In genomic region chr20:8131598-8132014, GRCh38 we compare ENCODE assay signal across 8 cellular contexts. TPM values are rescaled to one million over a fixed set of nuclear protein-coding genes. Genes with fewer than 3 reads are reported as not detected.
DNase-seq lines count a peak whose midpoint lies in the region; ATAC-seq, FAIRE-seq and TF ChIP-seq lines count a peak whose summit lies in the region.

No MANE protein-coding gene starts in this region.

- no peak for TF ChIP-seq EP300 in GM12878 (IDR thresholded peaks at IDR 0.05; ENCODE audit: borderline replicate concordance in 1 of 2, control insufficient read depth in 1 of 2, low read depth in 2 of 2, low read length in 2 of 2)
- TF ChIP-seq EP300 in transverse colon (IDR thresholded peaks at IDR 0.05; ENCODE audit: low read depth) = no peak

- no peaks in the 10 kb centered on the region for H4K20me1 ChIP-seq in GM12878 (ENCODE audit: control insufficient read depth, insufficient read depth)

- in situ Hi-C loops in GM12878 (cut with MboI) = loop anchor here (10.0 kb wide), 1 partner anchor 253 kb away; no protein-coding TSS in a partner anchor
- in situ Hi-C loops in transverse colon (cut with MboI; ENCODE audit: low pct_ligation_motif_present in 1 of 4, low pct_unique_long_range_greater_than_20kb in 1 of 4, low sequenced_read_pairs in 3 of 4) = loop anchor here (5.0 to 25.0 kb wide), 7 partner anchors 173 to 593 kb away; no protein-coding TSS in a partner anchor

- SMC1A ChIA-PET in GM12878 (lab: Charles Lee; ENCODE audit: uncharacterized antibody, unreplicated experiment) = interaction anchor here (0.6 to 2.0 kb wide), 5 partner anchors 195 to 1378 kb away, joined by 3 to 14 read pairs (median 5); no protein-coding TSS in a partner anchor

- no peaks in the 10 kb centered on the region for H3K36me3 Mint-ChIP-seq in stimulated activated naive CD8-positive, alpha-beta T cell treated with anti-CD3 and anti-CD28 coated beads, Interleukin-15, Interleukin-2, amounts not matched to agents 100 ng/mL and 50 ng/mL, for 24 hours (ENCODE audit: low read depth)

- no peak for TF ChIP-seq CTCF in GM12878 (IDR thresholded peaks at IDR 0.05 in 2 of 3, conservative IDR thresholded peaks at IDR 0.05 in 1 of 3; ENCODE audit: control insufficient read depth in 2 of 3, extremely low read depth in 1 of 3, insufficient read depth in 1 of 3, low read depth in 3 of 3, low read length in 3 of 3)
- no peak for TF ChIP-seq CTCF in liver (IDR thresholded peaks at IDR 0.05; ENCODE audit: low read depth, low read length, missing input control)
- no peak for TF ChIP-seq CTCF in transverse colon (IDR thresholded peaks at IDR 0.05)

- intact Hi-C loops in GM12878 (cut with micrococcal nuclease; ENCODE audit: unreplicated experiment) = loop anchor here (1.0 to 5.0 kb wide), 7 partner anchors 76 to 589 kb away; no protein-coding TSS in a partner anchor
- intact Hi-C loops in transverse colon (cut with DNase I; ENCODE audit: low total_unique reads) = loop anchor here (1.0 to 10.0 kb wide), 4 partner anchors 112 to 586 kb away; partner anchors contain the start of gene TMX4

- no peaks in the 10 kb centered on the region for H3K9me3 Mint-ChIP-seq in stimulated activated naive CD8-positive, alpha-beta T cell treated with anti-CD3 and anti-CD28 coated beads, Interleukin-15, Interleukin-2, amounts not matched to agents 100 ng/mL and 50 ng/mL, for 24 hours

- no TSS peak for BruUV-seq in GM12878 (replicated peaks; lab: Mats Ljungman, UMichigan)

- H3K27ac ChIP-seq in HUES64 (ENCODE audit: low read depth, low read length) (no peak overlapping the region), GM12878 (ENCODE audit: control insufficient read depth, insufficient read depth) (no peak overlapping the region), liver (ENCODE audit: low read depth in 1 of 2, low read length in 2 of 2) (peak overlapping the region; percentile 15 to 49), transverse colon (peak overlapping the region; percentile 79 to 88 (median 86))

- H3K79me2 ChIP-seq in GM12878 (ENCODE audit: control insufficient read depth, insufficient read depth, low read length) = no peaks in the 10 kb centered on the region

- H3K9me3 ChIP-seq in HUES64 (ENCODE audit: insufficient read depth, low read depth, low read length) (no peaks in the 10 kb centered on the region), GM12878 (replicated peaks; ENCODE audit: control insufficient read depth, insufficient read depth, low read length) (no peaks in the 10 kb centered on the region), liver (ENCODE audit: control insufficient read depth in 4 of 4, low read length in 3 of 4) (no peaks in the 10 kb centered on the region), transverse colon (no peaks in the 10 kb centered on the region)

- H3K27ac Mint-ChIP-seq in stimulated activated naive CD8-positive, alpha-beta T cell treated with anti-CD3 and anti-CD28 coated beads, Interleukin-15, Interleukin-2, amounts not matched to agents 100 ng/mL and 50 ng/mL, for 24 hours = peak overlapping the region; percentile 31

- TF ChIP-seq RAD21 in GM12878 (IDR thresholded peaks at IDR 0.05; ENCODE audit: insufficient read depth, low read depth, low read length) = no peak
- no peak for TF ChIP-seq RAD21 in liver (IDR thresholded peaks at IDR 0.05)

- no peak overlapping the region for H2AFZ ChIP-seq in GM12878 (ENCODE audit: control insufficient read depth, low read depth, low read length)

- H3K36me3 ChIP-seq in HUES64 (ENCODE audit: insufficient read depth, low read length) (no peaks in the 10 kb centered on the region), GM12878 (ENCODE audit: control insufficient read depth in 2 of 2, insufficient read depth in 2 of 2, low read length in 1 of 2) (no peaks in the 10 kb centered on the region), liver (ENCODE audit: control insufficient read depth in 4 of 4, insufficient read depth in 3 of 4, low read depth in 1 of 4, low read length in 3 of 4) (no peaks in the 10 kb centered on the region), transverse colon (no peaks in the 10 kb centered on the region)

- no peak for TF ChIP-seq POLR2A in GM12878 (IDR thresholded peaks at IDR 0.05; ENCODE audit: low read depth, low read length)
- TF ChIP-seq POLR2A in transverse colon (IDR thresholded peaks at IDR 0.05) = no peak

- peaks cover 47% of the 10 kb centered on the region for H3K4me1 Mint-ChIP-seq in stimulated activated naive CD8-positive, alpha-beta T cell treated with anti-CD3 and anti-CD28 coated beads, Interleukin-15, Interleukin-2, amounts not matched to agents 100 ng/mL and 50 ng/mL, for 24 hours (ENCODE audit: low read depth)

- no peak for ATAC-seq in stimulated activated naive CD8-positive, alpha-beta T cell treated with anti-CD3 and anti-CD28 coated beads, Interleukin-15, Interleukin-2, amounts not matched to agents 100 U/mL and 50 U/mL, for 24 hours
- peak; percentile 30 for ATAC-seq in GM12878

- no peak for DNase-seq in stimulated activated naive CD8-positive, alpha-beta T cell treated with anti-CD3 and anti-CD28 coated beads, Interleukin-15, Interleukin-2, amounts not matched to agents 100 U/mL and 50 U/mL, for 24 hours
- no peak for DNase-seq in GM12878 (ENCODE audit: low read depth, low spot score)
- DNase-seq in transverse colon = no peak
- DNase-seq in NCI-H82 (lab: John Stamatoyannopoulos, UW) = no peak
- no peak for DNase-seq in DMS114 treated with DMSO at 0.1 percent for 48 hours (lab: John Stamatoyannopoulos, UW; ENCODE audit: unreplicated experiment)

- H3K9ac ChIP-seq in HUES64 (ENCODE audit: low read depth, low read length) (peak overlapping the region; percentile 64), GM12878 (ENCODE audit: control insufficient read depth, insufficient read depth, low read length) (no peak overlapping the region), liver (ENCODE audit: low read depth in 1 of 2, low read length in 2 of 2) (peak overlapping the region; percentile 38 to 40)

- H3K4me1 ChIP-seq in HUES64 (ENCODE audit: insufficient read depth, low read length) (peaks cover 20% of the 10 kb centered on the region; the same call in 1 of the 2 replicates), GM12878 (ENCODE audit: control insufficient read depth, insufficient read depth, low read length) (peaks cover 10% of the 10 kb centered on the region; the same call in 1 of the 2 replicates), liver (ENCODE audit: control insufficient read depth in 4 of 4, insufficient read depth in 4 of 4, low read length in 3 of 4) (peaks cover 1 to 14% (median 6%) of the 10 kb centered on the region in 4 donors), transverse colon (peaks cover 0 to 27% (median 5%) of the 10 kb centered on the region in 4 donors)

- H3K4me3 ChIP-seq in HUES64 (ENCODE audit: low read length) (peak overlapping the region; percentile 62), GM12878 (no peak overlapping the region), liver (ENCODE audit: low read depth in 1 of 3, low read length in 3 of 3) (peak overlapping the region; percentile 29 to 79 (median 45)), transverse colon (peak overlapping the region; percentile 32 to 69 (median 62))

- H3K27me3 Mint-ChIP-seq in stimulated activated naive CD8-positive, alpha-beta T cell treated with anti-CD3 and anti-CD28 coated beads, Interleukin-15, Interleukin-2, amounts not matched to agents 100 ng/mL and 50 ng/mL, for 24 hours = peaks cover 38% of the 10 kb centered on the region

- H3K27me3 ChIP-seq in HUES64 (ENCODE audit: insufficient read depth, low read length) (peaks cover 42% of the 10 kb centered on the region), GM12878 (replicated peaks in 1 of 2; ENCODE audit: control insufficient read depth in 2 of 2, insufficient read depth in 2 of 2, low read length in 1 of 2) (peaks cover 5 to 10% of the 10 kb centered on the region in 2 experiments), liver (ENCODE audit: control insufficient read depth in 4 of 4, insufficient read depth in 4 of 4, low read length in 3 of 4) (peaks cover 0 to 6% (median under 1%) of the 10 kb centered on the region in 4 donors), transverse colon (peaks cover 31% of the 10 kb centered on the region)

- whole genome bisulfite sequencing in HUES64 = 7% methylated on average over 18 of the region's 18 CpGs
- WGBS in GM12878 (ENCODE audit: insufficient coverage, insufficient replicate concordance, low lambda C conversion rate, missing lambda C conversion rate) = under 1% methylated on average over 18 of the region's 18 CpGs
- WGBS in liver = 5% methylated on average over 18 of the region's 18 CpGs
- WGBS in transverse colon (ENCODE audit: low coverage in 1 of 2), 2 donors = 4 to 6% methylated on average over 3 to 18 of the region's 18 CpGs

- FAIRE-seq in GM12878 (lab: Jason Lieb, UNC) = no peak

- CTCF ChIA-PET in GM12878 (lab: Yijun Ruan, JAX) = interaction anchor here (0.6 to 3.0 kb wide), 10 partner anchors 13 to 590 kb away, joined by 3 to 38 read pairs (median 4); no protein-coding TSS in a partner anchor

- POLR2A ChIA-PET in GM12878 (lab: Charles Lee) = no interaction called here

- peak overlapping the region; percentile 67 for H3K4me3 Mint-ChIP-seq in stimulated activated naive CD8-positive, alpha-beta T cell treated with anti-CD3 and anti-CD28 coated beads, Interleukin-15, Interleukin-2, amounts not matched to agents 100 ng/mL and 50 ng/mL, for 24 hours

- RAD21 ChIA-PET in GM12878 (lab: Charles Lee; ENCODE audit: unreplicated experiment) = interaction anchor here (0.7 to 1.6 kb wide), 3 partner anchors 195 to 592 kb away, joined by 5 read pairs; no protein-coding TSS in a partner anchor

- H3K4me2 ChIP-seq in GM12878 (ENCODE audit: control insufficient read depth, insufficient read depth) = no peak overlapping the region

RNA-seq across cellular contexts. Expression of gene PLCB1, which starts 0.5 kb away (rescaled TPM):
- polyA plus RNA-seq in HUES64 (2013, experiment 1 of 2) = 5.1 TPM
- 7.2 TPM for polyA plus RNA-seq in HUES64 (2013, experiment 2 of 2)
- 70.7 and 70.9 TPM in 2 replicates for total RNA-seq in GM12878 (2013; cell fraction: nucleolus; rRNA removed)
- total RNA-seq in GM12878 (2014; rRNA removed) (0.23 and 0.76 TPM in 2 replicates), GM12878 (2014; rRNA removed; fragmentation: Illumina TruSeq; extraction: Trizol) (0.09 and 0.27 TPM in 2 replicates), GM12878 (2021) (0.36 and 0.48 TPM in 2 replicates), liver (10 to 100 TPM in 1 of 2 donors, 1 to 10 TPM in 1; 5.0 to 13.5 TPM), transverse colon (10 to 100 TPM; 13.1 to 18.6 (median 15.8) TPM)
- polyA plus RNA-seq in GM12878 (2011; ENCODE audit: low read depth) = 0.25 TPM
- polyA plus RNA-seq in GM12878 (2011; rRNA removed) (5.3 and 7.7 TPM in 2 replicates), GM12878 (2014; fragmentation: Illumina TruSeq; extraction: Trizol) (0.06 and 0.12 TPM in 2 replicates), GM12878 (2014; fragmentation: Nextera tagmentation; extraction: Ambion mirVana) (under 1 TPM in 1 of 2 experiments, not detected in 1; 0.05 TPM), GM12878 (2014; rRNA removed) (0.06 and 0.17 TPM in 2 replicates), GM12878 (2016; fragmentation: Nextera tagmentation; extraction: Ambion mirVana) (under 1 TPM; 0.10 to 0.16 TPM), liver (1 to 10 TPM; 3.7 to 6.8 TPM)
- 2.3 and 2.9 TPM in 2 replicates for polyA plus RNA-seq in GM12878 (2011; cell fraction: cytosol; rRNA removed)
- 6.1 and 6.2 TPM in 2 replicates for polyA plus RNA-seq in GM12878 (2011; cell fraction: nucleus; rRNA removed)
- 0.08 TPM in 1 of 2 replicates, not detected in the other for polyA plus RNA-seq in GM12878 (2012)
- 16.2 and 18.2 TPM in 2 replicates for polyA minus RNA-seq in GM12878 (2011; rRNA and poly(A)+ RNA removed)
- 1.9 and 4.2 TPM in 2 replicates for polyA minus RNA-seq in GM12878 (2011; cell fraction: cytosol; rRNA and poly(A)+ RNA removed)
- polyA minus RNA-seq in GM12878 (2011; cell fraction: nucleus; rRNA and poly(A)+ RNA removed) = 38.3 and 61.8 TPM in 2 replicates

Comparison
In these comparisons a context has a peak if more than half of its experiments do, and no peak if none do; other contexts are left out.
1. H3K27ac ChIP-seq: peak in liver (2 of 2) and transverse colon (4 of 4); none in HUES64 (single experiment) and GM12878 (single experiment).